ENCODE assay signal across 1 cellular context in genomic region chr12:12745576-12746211, GRCh38.
TF ChIP-seq lines count a peak whose summit lies in the region.

No MANE protein-coding gene starts in this region.

TF ChIP-seq in GM23338, 12 proteins besides CTCF, POLR2A, EP300 and RAD21 (continued from another document):
- TF ChIP-seq ZNF462 (CRISPR knock-in tag; IDR thresholded peaks at IDR 0.05) (no peak), STAT1 (IDR thresholded peaks at IDR 0.05; ENCODE audit: unreplicated experiment) (no peak), EZH2 (IDR thresholded peaks at IDR 0.05; ENCODE audit: low read depth, unreplicated experiment) (no peak), ZNF331 (CRISPR knock-in tag; IDR thresholded peaks at IDR 0.05; ENCODE audit: low read depth) (no peak), CREB1 (CRISPR knock-in tag; IDR thresholded peaks at IDR 0.05; ENCODE audit: low read depth) (no peak), NANOG (IDR thresholded peaks at IDR 0.05; ENCODE audit: borderline replicate concordance) (no peak), ZNF114 (CRISPR knock-in tag; IDR thresholded peaks at IDR 0.05) (no peak), JUNB (IDR thresholded peaks at IDR 0.05; ENCODE audit: unreplicated experiment) (no peak)
